ENCODE assay signal across 20 cellular contexts in the genomic region with DNA sequence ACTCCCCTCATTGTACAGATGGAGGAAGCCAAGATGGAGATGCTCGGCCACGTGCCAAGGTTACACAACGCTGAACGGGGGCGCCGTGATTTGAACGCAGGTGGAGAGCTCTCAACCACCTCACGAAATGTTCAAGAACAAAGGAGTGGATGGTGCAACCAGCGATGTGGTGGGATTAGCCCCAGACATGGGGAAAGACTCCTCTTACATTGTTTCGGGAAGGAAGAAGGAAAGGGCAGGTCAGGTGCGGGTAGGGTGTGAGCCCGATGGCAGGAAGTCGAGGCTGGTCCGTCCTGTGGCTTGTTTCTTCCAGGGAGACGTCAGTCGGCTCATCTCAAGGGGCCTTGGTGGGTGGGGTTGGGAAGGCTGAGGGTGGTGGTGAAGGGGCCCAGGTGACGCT. TPM values are rescaled to one million over a fixed set of nuclear protein-coding genes. Genes with fewer than 3 reads are reported as not detected.
DNase-seq lines count a peak whose midpoint lies in the region; FAIRE-seq and TF ChIP-seq lines count a peak whose summit lies in the region.
"Had no signal": no experiment of that assay in that cellular context is flagged by ENCODE, and none has a peak within 500 bp of the region (broad histone marks: within the 10 kb centered on the region; RNA-seq: fewer than 3 reads in every experiment).

No MANE protein-coding gene starts in this region.

- no peak overlapping the region for H4K91ac ChIP-seq in H1 (replicated peaks; ENCODE audit: insufficient read length, low read length)

- no peak overlapping the region for H2AK5ac ChIP-seq in H1 (ENCODE audit: low read depth, low read length)

- H2AFZ ChIP-seq in H1 (ENCODE audit: low read length) = no peak overlapping the region
- H2AFZ ChIP-seq in neural progenitor cell (replicated peaks) = no peak overlapping the region
- H2AFZ ChIP-seq: GM23248 had no signal

- no peak overlapping the region for H3K4ac ChIP-seq in H1 (replicated peaks; ENCODE audit: insufficient read length, low read depth, low read length)

- no peaks in the 10 kb centered on the region for H3K36me3 Mint-ChIP-seq in neural progenitor cell

- no peak overlapping the region for H4K5ac ChIP-seq in H1 (ENCODE audit: insufficient read length, low read depth, low read length)

- H3K14ac ChIP-seq in H1 (ENCODE audit: insufficient read length) = no peak overlapping the region

- H3K4me1 ChIP-seq in H1 (replicated peaks in 1 of 4; ENCODE audit: control insufficient read depth in 3 of 4, insufficient read depth in 4 of 4, low read length in 3 of 4) (peaks cover 0 to 6% (median under 1%) of the 10 kb centered on the region in 4 experiments; a peak in 4 of 7 replicates), neural progenitor cell (no peaks in the 10 kb centered on the region), ascending aorta (no peaks in the 10 kb centered on the region)

- no peaks in the 10 kb centered on the region for H3K9me3 Mint-ChIP-seq in neural progenitor cell
- H3K9me3 Mint-ChIP-seq: CD4-positive, alpha-beta T cell; H9 had no signal

- no peak overlapping the region for H3K18ac ChIP-seq in H1 (ENCODE audit: extremely low read depth, low read length)

- H3K79me2 ChIP-seq in H1 (ENCODE audit: control insufficient read depth in 1 of 2, insufficient read depth in 2 of 2, low read length in 2 of 2) = no peaks in the 10 kb centered on the region
- H3K79me2 ChIP-seq in neural progenitor cell (ENCODE audit: low read depth) = no peaks in the 10 kb centered on the region

- H3K4me2 ChIP-seq in H1 (ENCODE audit: insufficient read depth in 1 of 2, low read depth in 2 of 2, low read length in 2 of 2) (no peak overlapping the region), neural progenitor cell (no peak overlapping the region)
- H3K4me2 ChIP-seq: BLaER1 treated with 17β-estradiol and CSF1 and Interleukin-3, amounts not matched to agents 10 nM and 100 nM had no signal

- H2BK12ac ChIP-seq in H1 (ENCODE audit: low read depth, low read length) = 0 out of 2 replicates have a peak overlapping the region, but pooled peaks have one; percentile 0

- H3K79me1 ChIP-seq in H1 (ENCODE audit: low read depth, low read length) = no peaks in the 10 kb centered on the region

- H3K23ac ChIP-seq in H1 (ENCODE audit: insufficient read length) = no peak overlapping the region

- H3K27me3 ChIP-seq in H1 (replicated peaks in 1 of 4; ENCODE audit: control insufficient read depth in 3 of 4, extremely low read depth in 1 of 4, insufficient read depth in 3 of 4, low read length in 3 of 4) (no peaks in the 10 kb centered on the region), neural progenitor cell (no peaks in the 10 kb centered on the region), ascending aorta (no peaks in the 10 kb centered on the region)
- H3K27me3 ChIP-seq: BLaER1 treated with 17β-estradiol and CSF1 and Interleukin-3, amounts not matched to agents 10 nM and 100 nM had no signal

- TF ChIP-seq POLR2A in H1 (IDR thresholded peaks at IDR 0.05; ENCODE audit: control extremely low read depth in 1 of 2, low read depth in 2 of 2, low read length in 2 of 2) = no peak

- no peak for TF ChIP-seq RAD21 in H1 (IDR thresholded peaks at IDR 0.05 in 1 of 2, conservative IDR thresholded peaks at IDR 0.05 in 1 of 2; ENCODE audit: low read depth in 2 of 2, low read length in 2 of 2)

- intact Hi-C loops in ascending aorta (cut with DNase I) = no loop called here

- peaks cover 7% of the 10 kb centered on the region for H3K27me3 Mint-ChIP-seq in neural progenitor cell (ENCODE audit: insufficient read depth, low read depth)
- H3K27me3 Mint-ChIP-seq: CD4-positive, alpha-beta T cell had no signal

- no peak overlapping the region for H2BK20ac ChIP-seq in H1 (ENCODE audit: low read length)

- H4K20me1 ChIP-seq in H1 (replicated peaks in 1 of 2; ENCODE audit: control insufficient read depth in 1 of 2, insufficient read depth in 2 of 2, low read length in 2 of 2) (no peaks in the 10 kb centered on the region), neural progenitor cell (ENCODE audit: low read depth) (no peaks in the 10 kb centered on the region)

- H3K4me3 Mint-ChIP-seq in neural progenitor cell = no peak overlapping the region
- H3K4me3 Mint-ChIP-seq: CD4-positive, alpha-beta T cell; H9 had no signal

- no peak overlapping the region for H2BK5ac ChIP-seq in H1 (ENCODE audit: low read depth, low read length)

- no peak overlapping the region for H2BK120ac ChIP-seq in H1 (replicated peaks; ENCODE audit: low read depth, low read length)

- H3K27ac Mint-ChIP-seq in neural progenitor cell = peak overlapping the region; percentile 11
- H3K27ac Mint-ChIP-seq: CD4-positive, alpha-beta T cell; H9 had no signal

- no peak overlapping the region for H3K56ac ChIP-seq in H1 (replicated peaks; ENCODE audit: insufficient read length, low read depth, low read length)

- 87% methylated on average over 17 of the region's 17 CpGs; no CpG with 5 or more reads in 1 of the 2 experiments for WGBS in H1 (ENCODE audit: extremely low coverage in 1 of 2, insufficient coverage in 1 of 2, insufficient read length in 1 of 2, insufficient replicate concordance in 2 of 2, low coverage in 1 of 2, low lambda C conversion rate in 2 of 2, missing lambda C conversion rate in 1 of 2), 2 experiments

- H3K9ac ChIP-seq in H1 (replicated peaks in 1 of 4; ENCODE audit: extremely low read depth in 1 of 4, low read depth in 3 of 4, low read length in 3 of 4) (no peak overlapping the region), neural progenitor cell (no peak overlapping the region)
- H3K9ac ChIP-seq: BLaER1 treated with 17β-estradiol and CSF1 and Interleukin-3, amounts not matched to agents 10 nM and 100 nM; GM23248 had no signal

- DNase-seq in DMS79 (lab: John Stamatoyannopoulos, UW) (peak; percentile 69), NCI-H2029 (lab: John Stamatoyannopoulos, UW) (peak; percentile 96), H1 (ENCODE audit: low read depth in 1 of 2, low spot score in 2 of 2) (no peak), neural progenitor cell (ENCODE audit: low spot score) (no peak), CD1c-positive myeloid dendritic cell (ENCODE audit: extremely low spot score) (no peak), DMS114 treated with DMSO at 0.1 percent for 48 hours (lab: John Stamatoyannopoulos, UW; ENCODE audit: unreplicated experiment) (no peak), ascending aorta (ENCODE audit: low spot score in 2 of 2) (no peak), NCI-H1930 (lab: John Stamatoyannopoulos, UW) (no peak)
- DNase-seq: ACHN; Calu3; CD4-positive, alpha-beta T cell; GM23248; H9; IMR-90 had no signal

- H4K8ac ChIP-seq in H1 (ENCODE audit: extremely low read depth, insufficient read depth, low read length) = no peak overlapping the region; the same call in 1 of the 2 replicates

- no peaks in the 10 kb centered on the region for H3K36me3 ChIP-seq in H1 (ENCODE audit: control insufficient read depth in 2 of 4, insufficient read depth in 4 of 4, low read length in 3 of 4)
- no peaks in the 10 kb centered on the region for H3K36me3 ChIP-seq in neural progenitor cell
- H3K36me3 ChIP-seq in ascending aorta = no peaks in the 10 kb centered on the region

- CTCF ChIA-PET in H1 (lab: Charles Lee; ENCODE audit: partially characterized antibody) = interaction anchor here (0.6 to 8.3 kb wide), 2 partner anchors 68 to 581 kb away, joined by 3 to 269 read pairs; a partner anchor contains a TSS

- POLR2A ChIA-PET in H1 (lab: Charles Lee; ENCODE audit: partially characterized antibody) = interaction anchor here (1.3 kb wide), 1 partner anchor 286 kb away, joined by 3 read pairs; no protein-coding TSS in a partner anchor

- H3K4me1 Mint-ChIP-seq in neural progenitor cell = peaks cover 2% of the 10 kb centered on the region

- no peak for TF ChIP-seq EP300 in H1 (IDR thresholded peaks at IDR 0.05; ENCODE audit: borderline replicate concordance in 1 of 2, low read depth in 2 of 2, low read length in 2 of 2)

- no peaks in the 10 kb centered on the region for H3F3A ChIP-seq in neural progenitor cell (ENCODE audit: low read depth)

- FAIRE-seq in H1 (lab: Jason Lieb, UNC) = no peak
- FAIRE-seq: GM12878, GM18507 had no signal

- H3K9me3 ChIP-seq in H1 (ENCODE audit: insufficient read depth in 2 of 2, low read depth in 1 of 2, low read length in 1 of 2) = no peaks in the 10 kb centered on the region
- no peaks in the 10 kb centered on the region for H3K9me3 ChIP-seq in neural progenitor cell (ENCODE audit: low read depth)
- H3K9me3 ChIP-seq in ascending aorta = no peaks in the 10 kb centered on the region
- H3K9me3 ChIP-seq: BLaER1 treated with 17β-estradiol and CSF1 and Interleukin-3, amounts not matched to agents 10 nM and 100 nM had no signal

- TF ChIP-seq CTCF in H1 (IDR thresholded peaks at IDR 0.05; ENCODE audit: control extremely low read depth in 1 of 3, insufficient read depth in 1 of 3, low read depth in 1 of 3, low read length in 3 of 3) = no peak
- TF ChIP-seq CTCF in neural progenitor cell (IDR thresholded peaks at IDR 0.05) = no peak
- no peak for TF ChIP-seq CTCF in ascending aorta (IDR thresholded peaks at IDR 0.05)

- H2BK15ac ChIP-seq in H1 (ENCODE audit: low read length) = no peak overlapping the region

- H3K4me3 ChIP-seq in H1 (ENCODE audit: extremely low read depth in 1 of 4, insufficient read depth in 2 of 4, low read depth in 3 of 4, low read length in 4 of 4) (no peak overlapping the region), neural progenitor cell (no peak overlapping the region), ascending aorta (no peak overlapping the region)
- H3K4me3 ChIP-seq: BLaER1 treated with 17β-estradiol and CSF1 and Interleukin-3, amounts not matched to agents 10 nM and 100 nM; GM12878; GM23248 had no signal

- H3K23me2 ChIP-seq in H1 (ENCODE audit: low read depth, low read length) = no peaks in the 10 kb centered on the region

- no peak overlapping the region for H3K27ac ChIP-seq in H1 (ENCODE audit: low read depth, low read length)
- no peak overlapping the region for H3K27ac ChIP-seq in neural progenitor cell
- no peak overlapping the region for H3K27ac ChIP-seq in ascending aorta
- H3K27ac ChIP-seq: BLaER1 treated with 17β-estradiol and CSF1 and Interleukin-3, amounts not matched to agents 10 nM and 100 nM; GM23248 had no signal

RNA-seq across cellular contexts. Expression of a gene that starts 7.1 kb away (rescaled TPM):
- 0.40 and 1.2 TPM in 2 replicates for total RNA-seq in H1 (2021; fragmentation: NEBNext Ultra II Directional; extraction: Animal tissue kit (Norgen Biotek cat#: 25700))
- 0.09 and 0.22 TPM in 2 replicates for polyA plus RNA-seq in H1 (2011; rRNA removed)
- polyA plus RNA-seq in H1 (2011; cell fraction: cytosol; rRNA removed) = 0.32 TPM
- 2.3 TPM for polyA plus RNA-seq in H1 (2011; cell fraction: nucleus; rRNA removed)
- polyA plus RNA-seq in H1 (2012, experiment 1 of 2) = 0.64 to 0.87 TPM (median 0.86 TPM) in 4 replicates
- not detected for polyA plus RNA-seq in H1 (2012, experiment 2 of 2)
- 0.24 TPM for polyA plus RNA-seq in H1 (2013, experiment 1 of 2)
- 0.28 TPM for polyA plus RNA-seq in H1 (2013, experiment 2 of 2)
- polyA minus RNA-seq in H1 (2011; rRNA and poly(A)+ RNA removed) = not detected in 2 replicates
- polyA minus RNA-seq in H1 (2011; cell fraction: cytosol; rRNA and poly(A)+ RNA removed) = not detected
- not detected for polyA minus RNA-seq in H1 (2011; cell fraction: nucleus; rRNA and poly(A)+ RNA removed)
- total RNA-seq in neural progenitor cell (ENCODE audit: low replicate concordance) (not detected in 2 replicates), ascending aorta (not detected)
- total RNA-seq: A172, G401, GM12878, GM23248, HT-29, IMR-90 had no signal
- polyA plus RNA-seq: GM12878, GM23248, IMR-90 had no signal

RNA-seq across cellular contexts. Expression of a gene that starts 18.4 kb away (rescaled TPM):
- total RNA-seq in H1 (2021; fragmentation: NEBNext Ultra II Directional; extraction: Animal tissue kit (Norgen Biotek cat#: 25700)) = 7.2 and 8.1 TPM in 2 replicates
- 4.6 and 6.6 TPM in 2 replicates for polyA plus RNA-seq in H1 (2011; rRNA removed)
- polyA plus RNA-seq in H1 (2011; cell fraction: cytosol; rRNA removed) = 5.2 TPM
- 12.7 TPM for polyA plus RNA-seq in H1 (2011; cell fraction: nucleus; rRNA removed)
- 2.9 to 4.4 TPM (median 3.7 TPM) in 4 replicates for polyA plus RNA-seq in H1 (2012, experiment 1 of 2)
- polyA plus RNA-seq in H1 (2012, experiment 2 of 2) = 1.4 TPM
- polyA plus RNA-seq in H1 (2013, experiment 1 of 2) = 3.1 TPM
- 2.6 TPM for polyA plus RNA-seq in H1 (2013, experiment 2 of 2)
- 1.4 and 1.6 TPM in 2 replicates for polyA minus RNA-seq in H1 (2011; rRNA and poly(A)+ RNA removed)
- polyA minus RNA-seq in H1 (2011; cell fraction: cytosol; rRNA and poly(A)+ RNA removed) = 3.9 TPM
- 4.5 TPM for polyA minus RNA-seq in H1 (2011; cell fraction: nucleus; rRNA and poly(A)+ RNA removed)
- total RNA-seq in neural progenitor cell (ENCODE audit: low replicate concordance) = 0.24 and 5.6 TPM in 2 replicates
- 8.9 TPM for total RNA-seq in ascending aorta

RNA-seq across cellular contexts. Expression of a gene that starts 24.9 kb away (rescaled TPM):
- total RNA-seq in H1 (2021; fragmentation: NEBNext Ultra II Directional; extraction: Animal tissue kit (Norgen Biotek cat#: 25700)) = 4.2 and 5.0 TPM in 2 replicates
- 4.5 and 4.6 TPM in 2 replicates for polyA plus RNA-seq in H1 (2011; rRNA removed)
- 4.3 TPM for polyA plus RNA-seq in H1 (2011; cell fraction: cytosol; rRNA removed)
- 4.7 TPM for polyA plus RNA-seq in H1 (2011; cell fraction: nucleus; rRNA removed)
- polyA plus RNA-seq in H1 (2012, experiment 1 of 2) = 2.9 to 5.7 TPM (median 4.5 TPM) in 4 replicates
- polyA plus RNA-seq in H1 (2012, experiment 2 of 2) = 3.4 TPM
- polyA plus RNA-seq in H1 (2013, experiment 1 of 2) = 5.6 TPM
- polyA plus RNA-seq in H1 (2013, experiment 2 of 2) = 6.6 TPM
- 2.6 and 8.2 TPM in 2 replicates for polyA minus RNA-seq in H1 (2011; rRNA and poly(A)+ RNA removed)
- polyA minus RNA-seq in H1 (2011; cell fraction: cytosol; rRNA and poly(A)+ RNA removed) = not detected
- polyA minus RNA-seq in H1 (2011; cell fraction: nucleus; rRNA and poly(A)+ RNA removed) = 1.5 TPM
- total RNA-seq in neural progenitor cell (ENCODE audit: low replicate concordance) = not detected in 2 replicates
- total RNA-seq in ascending aorta = not detected
- total RNA-seq: A172; Calu3; CD4-positive, alpha-beta T cell; G401; GM12878; GM23248; HT-29; IMR-90 had no signal
- polyA plus RNA-seq: GM12878, IMR-90 had no signal

RNA-seq across cellular contexts. Expression of a gene that starts 34.9 kb away (rescaled TPM):
- not detected in 2 replicates for total RNA-seq in H1 (2021; fragmentation: NEBNext Ultra II Directional; extraction: Animal tissue kit (Norgen Biotek cat#: 25700))
- polyA plus RNA-seq in H1 (2011; rRNA removed) = 0.05 TPM in 1 of 2 replicates, not detected in the other
- not detected for polyA plus RNA-seq in H1 (2011; cell fraction: cytosol; rRNA removed)
- polyA plus RNA-seq in H1 (2011; cell fraction: nucleus; rRNA removed) = not detected
- polyA plus RNA-seq in H1 (2012, experiment 1 of 2) = not detected in 4 replicates
- polyA plus RNA-seq in H1 (2012, experiment 2 of 2) = not detected
- not detected for polyA plus RNA-seq in H1 (2013, experiment 1 of 2)
- polyA plus RNA-seq in H1 (2013, experiment 2 of 2) = not detected
- not detected in 2 replicates for polyA minus RNA-seq in H1 (2011; rRNA and poly(A)+ RNA removed)
- polyA minus RNA-seq in H1 (2011; cell fraction: cytosol; rRNA and poly(A)+ RNA removed) = not detected
- polyA minus RNA-seq in H1 (2011; cell fraction: nucleus; rRNA and poly(A)+ RNA removed) = not detected
- total RNA-seq in neural progenitor cell (ENCODE audit: low replicate concordance) (not detected in 2 replicates), ascending aorta (0.85 TPM)
- total RNA-seq: A172, Calu3, G401, GM12878, GM23248, H9, HT-29, IMR-90 had no signal
- polyA plus RNA-seq: GM23248 had no signal

RNA-seq across cellular contexts. Expression of a gene that starts 52.3 kb away (rescaled TPM):
- not detected in 2 replicates for total RNA-seq in H1 (2021; fragmentation: NEBNext Ultra II Directional; extraction: Animal tissue kit (Norgen Biotek cat#: 25700))
- not detected in 2 replicates for polyA plus RNA-seq in H1 (2011; rRNA removed)
- not detected for polyA plus RNA-seq in H1 (2011; cell fraction: cytosol; rRNA removed)
- not detected for polyA plus RNA-seq in H1 (2011; cell fraction: nucleus; rRNA removed)
- polyA plus RNA-seq in H1 (2012, experiment 1 of 2) = not detected in 4 replicates
- polyA plus RNA-seq in H1 (2012, experiment 2 of 2) = not detected
- polyA plus RNA-seq in H1 (2013, experiment 1 of 2) = not detected
- polyA plus RNA-seq in H1 (2013, experiment 2 of 2) = not detected
- not detected in 2 replicates for polyA minus RNA-seq in H1 (2011; rRNA and poly(A)+ RNA removed)
- not detected for polyA minus RNA-seq in H1 (2011; cell fraction: cytosol; rRNA and poly(A)+ RNA removed)
- polyA minus RNA-seq in H1 (2011; cell fraction: nucleus; rRNA and poly(A)+ RNA removed) = not detected
- total RNA-seq in neural progenitor cell (ENCODE audit: low replicate concordance) = not detected in 2 replicates
- total RNA-seq in ascending aorta = 4.8 TPM
- total RNA-seq: A172, Calu3, G401, GM12878, GM23248, H9, HT-29, IMR-90 had no signal
- polyA plus RNA-seq: GM23248, IMR-90 had no signal

Comparison
In these comparisons a context has a peak if more than half of its experiments do, and no peak if none do; other contexts are left out.
1. DNase-seq: peak in DMS79 (single experiment) and NCI-H2029 (single experiment); none in H1 (0 of 2), neural progenitor cell (single experiment), CD1c-positive myeloid dendritic cell (single experiment), DMS114 treated with DMSO at 0.1 percent for 48 hours (single experiment), ascending aorta (0 of 2) and NCI-H1930 (0 of 2).